Comparison of ENCODE assay signal across 1 cellular context in genomic region chr20:407097-407952, GRCh38.
TF ChIP-seq lines count a peak whose summit lies in the region.

No MANE protein-coding gene starts in this region.

TF ChIP-seq in GM23338, 12 proteins besides CTCF, POLR2A, EP300 and RAD21:
- TF ChIP-seq NANOG (IDR thresholded peaks at IDR 0.05; ENCODE audit: borderline replicate concordance) = no peak
- no peak for TF ChIP-seq STAT1 (IDR thresholded peaks at IDR 0.05; ENCODE audit: unreplicated experiment)
- no peak for TF ChIP-seq REST (IDR thresholded peaks at IDR 0.05; ENCODE audit: unreplicated experiment)
- no peak for TF ChIP-seq ZNF114 (CRISPR knock-in tag; IDR thresholded peaks at IDR 0.05)
- TF ChIP-seq POLR2AphosphoS5 (IDR thresholded peaks at IDR 0.05; ENCODE audit: low read depth) = peak; percentile 62
